Comparison of ENCODE assay signal across 19 cellular contexts in genomic region chr22:41078975-41079374, GRCh38. TPM values are rescaled to one million over a fixed set of nuclear protein-coding genes. Genes with fewer than 3 reads are reported as not detected.
DNase-seq lines count a peak whose midpoint lies in the region; ATAC-seq and TF ChIP-seq lines count a peak whose summit lies in the region.
"Had no signal": no experiment of that assay in that cellular context is flagged by ENCODE, and none has a peak within 500 bp of the region (broad histone marks: within the 10 kb centered on the region; RNA-seq: fewer than 3 reads in every experiment).

No MANE protein-coding gene starts in this region.

- no peak overlapping the region for H2BK5ac ChIP-seq in neuronal stem cell (ENCODE audit: low read length)

- no peak overlapping the region for H3K18ac ChIP-seq in neuronal stem cell (ENCODE audit: low read length)

- no peak overlapping the region for H3K14ac ChIP-seq in neuronal stem cell (ENCODE audit: low read length)

- H3K27ac ChIP-seq in neuronal stem cell (replicated peaks; ENCODE audit: low read length) = no peak overlapping the region
- H3K27ac ChIP-seq: 22Rv1, SK-N-MC had no signal

- H2BK120ac ChIP-seq in neuronal stem cell (ENCODE audit: low read depth, low read length) = no peak overlapping the region

- peak overlapping the region; percentile 35 for H3K4me3 Mint-ChIP-seq in activated B cell treated with CpG ODN at 0.5 μM for 24 hours
- H3K4me3 Mint-ChIP-seq in chondrocyte (ENCODE audit: unreplicated experiment) = no peak overlapping the region

- H3K9ac ChIP-seq in neuronal stem cell (ENCODE audit: low read depth, low read length, poor library complexity) = no peak overlapping the region

- H3K27ac Mint-ChIP-seq in activated B cell treated with CpG ODN at 0.5 μM for 24 hours (peak overlapping the region; percentile 37), chondrocyte (ENCODE audit: unreplicated experiment) (no peak overlapping the region)

- no peak overlapping the region for H2AFZ ChIP-seq in neuronal stem cell (ENCODE audit: low read length)

- H3K4me3 ChIP-seq in neuronal stem cell (ENCODE audit: low read length in 2 of 2) = no peak overlapping the region
- H3K4me3 ChIP-seq: SK-N-MC had no signal

- peaks cover 0 to 6% (median 0%) of the 10 kb centered on the region in 3 experiments for H3K27me3 ChIP-seq in neuronal stem cell (ENCODE audit: control insufficient read depth in 3 of 3, insufficient read depth in 3 of 3, low read depth in 1 of 3, low read length in 3 of 3)

- peak; percentile 90 for ATAC-seq in activated B cell treated with CpG ODN at 0.5 μM for 24 hours (ENCODE audit: low read depth)
- no peak for ATAC-seq in GM19467 (IDR thresholded peaks at IDR 0.05; ENCODE audit: unreplicated experiment)

- intact Hi-C loops in activated B cell treated with CpG ODN at 0.5 μM for 24 hours (cut with micrococcal nuclease) = no loop called here

- no peak overlapping the region for H2BK12ac ChIP-seq in neuronal stem cell (ENCODE audit: low read length)

- WGBS in neuronal stem cell (ENCODE audit: extremely low coverage in 2 of 2, insufficient read length in 2 of 2, insufficient replicate concordance in 1 of 2), 2 donors = no CpG with 5 or more reads among the region's 3 CpGs

- H3K4ac ChIP-seq in neuronal stem cell (ENCODE audit: low read length) = no peak overlapping the region

- CTCF ChIA-PET in activated B cell treated with CpG ODN at 0.5 μM for 24 hours (lab: Charles Lee) = interaction anchor here (1.3 kb wide), 1 partner anchor 156 kb away, joined by 5 read pairs; no protein-coding TSS in a partner anchor

- no peak overlapping the region for H2BK15ac ChIP-seq in neuronal stem cell (ENCODE audit: low read length)

- POLR2A ChIA-PET in activated B cell treated with CpG ODN at 0.5 μM for 24 hours (lab: Charles Lee) = interaction anchor here (0.5 to 2.9 kb wide), 9 partner anchors 10 to 156 kb away, joined by 3 to 21 read pairs (median 7); partner anchors contain the start of genes EP300 and RBX1

- H4K8ac ChIP-seq in neuronal stem cell (ENCODE audit: low read depth, low read length) = no peak overlapping the region

- H3K9me3 ChIP-seq in neuronal stem cell (replicated peaks in 1 of 2; ENCODE audit: control insufficient read depth in 2 of 2, insufficient read depth in 1 of 2, low read depth in 1 of 2, low read length in 2 of 2) = no peaks in the 10 kb centered on the region

- no peaks in the 10 kb centered on the region for H3K36me3 ChIP-seq in neuronal stem cell (replicated peaks in 1 of 2; ENCODE audit: control insufficient read depth in 2 of 2, insufficient read depth in 2 of 2, low read length in 2 of 2)

- DNase-seq in DMS 273 (lab: John Stamatoyannopoulos, UW; ENCODE audit: unreplicated experiment) (peak; percentile 3), DMS 273 treated with DMSO at 0.1 percent for 48 hours (lab: John Stamatoyannopoulos, UW) (no peak), D341Med (ENCODE audit: low spot score) (peak; percentile 33), activated B cell treated with CpG ODN at 0.5 μM for 24 hours (no peak), neuronal stem cell (ENCODE audit: low spot score) (peak; percentile 9), chondrocyte (ENCODE audit: low spot score) (no peak), NCI-H1417 treated with DMSO at 0.1 percent for 48 hours (lab: John Stamatoyannopoulos, UW) (no peak)
- DNase-seq: C1 segment of cervical spinal cord, DMS153, EL, H7, KG1, NCI-H1092 treated with DMSO at 0.1 percent for 48 hours, NCI-H187 treated with DMSO at 0.1 percent for 48 hours, NCI-H446, Right ventricle myocardium superior had no signal

- H3K4me1 Mint-ChIP-seq in activated B cell treated with CpG ODN at 0.5 μM for 24 hours = peaks cover 25% of the 10 kb centered on the region
- H3K4me1 Mint-ChIP-seq in chondrocyte (ENCODE audit: low read depth) = no peaks in the 10 kb centered on the region

- no peak for TF ChIP-seq CTCF in activated B cell treated with CpG ODN at 0.5 μM for 24 hours (IDR thresholded peaks at IDR 0.05)
- TF ChIP-seq CTCF in chondrocyte (IDR thresholded peaks at IDR 0.05) = no peak

- H3K27me3 Mint-ChIP-seq in activated B cell treated with CpG ODN at 0.5 μM for 24 hours (no peaks in the 10 kb centered on the region), chondrocyte (ENCODE audit: low read depth) (peaks cover 2% of the 10 kb centered on the region)

- no peaks in the 10 kb centered on the region for H3K9me3 Mint-ChIP-seq in activated B cell treated with CpG ODN at 0.5 μM for 24 hours
- no peaks in the 10 kb centered on the region for H3K9me3 Mint-ChIP-seq in chondrocyte (ENCODE audit: low read depth)

- no peak overlapping the region for H2AK5ac ChIP-seq in neuronal stem cell (ENCODE audit: low read depth, low read length)

- H3K4me1 ChIP-seq in neuronal stem cell (ENCODE audit: control insufficient read depth in 2 of 2, insufficient read depth in 1 of 2, low read depth in 1 of 2, low read length in 2 of 2) = peaks cover 0 to 4% of the 10 kb centered on the region in 2 donors

- no peak overlapping the region for H4K91ac ChIP-seq in neuronal stem cell (ENCODE audit: low read depth, low read length, poor library complexity)

- H3K79me1 ChIP-seq in neuronal stem cell (ENCODE audit: low read depth, low read length) = no peaks in the 10 kb centered on the region

- H3K36me3 Mint-ChIP-seq in activated B cell treated with CpG ODN at 0.5 μM for 24 hours (ENCODE audit: low read depth) (no peaks in the 10 kb centered on the region), chondrocyte (ENCODE audit: low read depth) (no peaks in the 10 kb centered on the region)

- H3K23ac ChIP-seq in neuronal stem cell (ENCODE audit: low read depth, low read length, poor library complexity) = no peak overlapping the region

- H3K4me2 ChIP-seq in neuronal stem cell (ENCODE audit: insufficient read depth, low read length, poor library complexity, severe bottlenecking) = no peak overlapping the region

RNA-seq across cellular contexts. Expression of gene EP300, which starts 13.4 kb away (rescaled TPM):
- total RNA-seq in activated B cell treated with CpG ODN at 0.5 μM for 24 hours (131 and 159 TPM in 2 replicates), chondrocyte (53.1 to 58.1 TPM (median 57.8 TPM) in 3 replicates)
- polyA plus RNA-seq in neuronal stem cell (2013, experiment 1 of 2) = 19.7 TPM
- polyA plus RNA-seq in neuronal stem cell (2013, experiment 2 of 2) = 21.9 TPM

Comparison
In these comparisons a context has a peak if more than half of its experiments do, and no peak if none do; other contexts are left out.
1. DNase-seq: peak in DMS 273 (single experiment), D341Med (single experiment) and neuronal stem cell (single experiment); none in DMS 273 treated with DMSO at 0.1 percent for 48 hours (single experiment), activated B cell treated with CpG ODN at 0.5 μM for 24 hours (single experiment), chondrocyte (single experiment) and NCI-H1417 treated with DMSO at 0.1 percent for 48 hours (single experiment).